In the genomic region with DNA sequence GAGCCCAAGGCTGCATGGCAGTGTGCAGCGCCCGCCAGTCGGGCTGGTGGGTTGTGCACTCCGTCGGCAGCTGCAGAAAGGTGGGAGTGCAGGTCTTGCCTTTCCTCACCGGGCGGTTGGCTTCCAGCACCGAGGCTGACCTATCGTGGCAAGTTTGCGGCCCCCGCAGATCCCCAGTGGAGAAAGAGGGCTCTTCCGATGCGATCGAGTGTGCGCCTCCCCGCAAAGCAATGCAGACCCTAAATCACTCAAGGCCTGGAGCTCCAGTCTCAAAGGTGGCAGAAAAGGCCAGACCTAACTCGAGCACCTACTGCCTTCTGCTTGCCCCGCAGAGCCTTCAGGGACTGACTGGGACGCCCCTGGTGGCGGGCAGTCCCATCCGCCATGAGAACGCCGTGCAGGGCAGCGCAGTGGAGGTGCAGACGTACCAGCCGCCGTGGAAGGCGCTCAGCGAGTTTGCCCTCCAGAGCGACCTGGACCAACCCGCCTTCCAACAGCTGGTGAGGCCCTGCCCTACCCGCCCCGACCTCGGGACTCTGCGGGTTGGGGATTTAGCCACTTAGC, we compare ENCODE assay signal across 8 cellular contexts. TPM values are rescaled to one million over a fixed set of nuclear protein-coding genes. Genes with fewer than 3 reads are reported as not detected.
DNase-seq lines count a peak whose midpoint lies in the region; ATAC-seq, FAIRE-seq and TF ChIP-seq lines count a peak whose summit lies in the region.

No MANE protein-coding gene starts in this region.

- peaks cover 0 to 71% of the 10 kb centered on the region in 2 donors for H3K4me1 ChIP-seq in right atrium auricular region
- peaks cover 74% of the 10 kb centered on the region for H3K4me1 ChIP-seq in left ventricle myocardium inferior

- TF ChIP-seq CTCF in right atrium auricular region (IDR thresholded peaks at IDR 0.05) = no peak
- peak; percentile 26 for TF ChIP-seq CTCF in left ventricle myocardium inferior (IDR thresholded peaks at IDR 0.05; ENCODE audit: borderline replicate concordance)

- peak overlapping the region; percentile 86 for H3K4me3 Mint-ChIP-seq in activated CD8-positive, alpha-beta memory T cell treated with anti-CD3 and anti-CD28 coated beads, Interleukin-2, amount 10 ng/mL, durations not matched to agents 7 days and 5 days

- peaks cover 23% of the 10 kb centered on the region for H3K36me3 Mint-ChIP-seq in activated CD8-positive, alpha-beta memory T cell treated with anti-CD3 and anti-CD28 coated beads, Interleukin-2, amount 10 ng/mL, durations not matched to agents 7 days and 5 days

- H3K27me3 ChIP-seq in right atrium auricular region = peaks cover 74 to 99% of the 10 kb centered on the region in 2 donors
- peaks cover 100% of the 10 kb centered on the region for H3K27me3 ChIP-seq in left ventricle myocardium inferior (ENCODE audit: low read depth)

- H3K9me3 ChIP-seq in right atrium auricular region (no peaks in the 10 kb centered on the region), left ventricle myocardium inferior (replicated peaks) (no peaks in the 10 kb centered on the region)

- DNase-seq in Right ventricle myocardium superior (no peak), right atrium auricular region (ENCODE audit: low spot score) (no peak), left ventricle myocardium inferior (no peak), AML-193 (lab: John Stamatoyannopoulos, UW) (no peak), RCC 7860 (ENCODE audit: low spot score) (no peak)
- DNase-seq in activated CD8-positive, alpha-beta memory T cell treated with anti-CD3 and anti-CD28 coated beads, Interleukin-2, amount 10 ng/mL, durations not matched to agents 7 days and 5 days = peak; percentile 64
- peak; percentile 57 for DNase-seq in stimulated activated CD4-positive, alpha-beta T cell treated with anti-CD3 and anti-CD28 coated beads, Interleukin-1b, Interleukin-23, amount 100 ng/mL, for 48 hours

- H3K4me1 Mint-ChIP-seq in activated CD8-positive, alpha-beta memory T cell treated with anti-CD3 and anti-CD28 coated beads, Interleukin-2, amount 10 ng/mL, durations not matched to agents 7 days and 5 days = peaks cover 57% of the 10 kb centered on the region

- ATAC-seq in Right ventricle myocardium superior (ENCODE audit: poor library complexity) (peak; percentile 28), HG03108 (IDR thresholded peaks at IDR 0.05; ENCODE audit: unreplicated experiment) (no peak)
- ATAC-seq in activated CD8-positive, alpha-beta memory T cell treated with anti-CD3 and anti-CD28 coated beads, Interleukin-2, amount 10 ng/mL, durations not matched to agents 7 days and 5 days = peak; percentile 17

- CTCF ChIA-PET in activated CD8-positive, alpha-beta memory T cell treated with anti-CD3 and anti-CD28 coated beads, Interleukin-2, amount 10 ng/mL, durations not matched to agents 7 days and 5 days (lab: Charles Lee) = interaction anchor here (1.0 kb wide), 1 partner anchor 29 kb away, joined by 3 read pairs; a partner anchor contains a TSS

- peak overlapping the region; percentile 43 for H3K27ac Mint-ChIP-seq in activated CD8-positive, alpha-beta memory T cell treated with anti-CD3 and anti-CD28 coated beads, Interleukin-2, amount 10 ng/mL, durations not matched to agents 7 days and 5 days

- no peak for FAIRE-seq in RCC 7860 (lab: Jason Lieb, UNC)

- no peaks in the 10 kb centered on the region for H3K9me3 Mint-ChIP-seq in activated CD8-positive, alpha-beta memory T cell treated with anti-CD3 and anti-CD28 coated beads, Interleukin-2, amount 10 ng/mL, durations not matched to agents 7 days and 5 days (ENCODE audit: low read depth)

- H3K27me3 Mint-ChIP-seq in activated CD8-positive, alpha-beta memory T cell treated with anti-CD3 and anti-CD28 coated beads, Interleukin-2, amount 10 ng/mL, durations not matched to agents 7 days and 5 days = peaks cover 82% of the 10 kb centered on the region

- no peak overlapping the region for H3K27ac ChIP-seq in right atrium auricular region
- H3K27ac ChIP-seq in left ventricle myocardium inferior (replicated peaks) = no peak overlapping the region

- H3K4me3 ChIP-seq in right atrium auricular region = peak overlapping the region in 1 of 2 donors; percentile 43
- peak overlapping the region; percentile 61 for H3K4me3 ChIP-seq in left ventricle myocardium inferior

- H3K36me3 ChIP-seq in right atrium auricular region (no peaks in the 10 kb centered on the region), left ventricle myocardium inferior (no peaks in the 10 kb centered on the region)

- intact Hi-C loops in Right ventricle myocardium superior (cut with DNase I) = no loop called here
- intact Hi-C loops in left ventricle myocardium inferior (cut with micrococcal nuclease) = no loop called here

RNA-seq across cellular contexts. Expression of a gene that starts 4.3 kb away (rescaled TPM):
- total RNA-seq in Right ventricle myocardium superior = not detected
- total RNA-seq in right atrium auricular region = not detected
- 1 to 10 TPM; 2.4 to 3.2 TPM for total RNA-seq in activated CD8-positive, alpha-beta memory T cell treated with anti-CD3 and anti-CD28 coated beads, Interleukin-2, amount 10 ng/mL, durations not matched to agents 7 days and 5 days
- not detected for total RNA-seq in left ventricle myocardium inferior

RNA-seq across cellular contexts. Expression of a gene that starts 29.6 kb away (rescaled TPM):
- total RNA-seq in Right ventricle myocardium superior (539 TPM), right atrium auricular region (100 to 1,000 TPM; 109 to 186 TPM), left ventricle myocardium inferior (511 TPM)
- 100 to 1,000 TPM; 119 to 142 TPM for total RNA-seq in activated CD8-positive, alpha-beta memory T cell treated with anti-CD3 and anti-CD28 coated beads, Interleukin-2, amount 10 ng/mL, durations not matched to agents 7 days and 5 days

Comparison
In these comparisons a context has a peak if more than half of its experiments do, and no peak if none do; other contexts are left out.
1. DNase-seq: peak in activated CD8-positive, alpha-beta memory T cell treated with anti-CD3 and anti-CD28 coated beads, Interleukin-2, amount 10 ng/mL, durations not matched to agents 7 days and 5 days (single experiment) and stimulated activated CD4-positive, alpha-beta T cell treated with anti-CD3 and anti-CD28 coated beads, Interleukin-1b, Interleukin-23, amount 100 ng/mL, for 48 hours (single experiment); none in Right ventricle myocardium superior (single experiment), right atrium auricular region (single experiment), left ventricle myocardium inferior (single experiment), AML-193 (0 of 2) and RCC 7860 (single experiment).